Comparison of ENCODE assay signal across 1 cellular context in genomic region chr1:161707503-161707902, GRCh38.
TF ChIP-seq lines count a peak whose summit lies in the region.

No MANE protein-coding gene starts in this region.

TF ChIP-seq in GM12878, 131 proteins besides CTCF, POLR2A, EP300 and RAD21:
- no peak for TF ChIP-seq POLR2AphosphoS2 (IDR thresholded peaks at IDR 0.05; ENCODE audit: low read depth, low read length)
- TF ChIP-seq POLR2AphosphoS5 (IDR thresholded peaks at IDR 0.05; ENCODE audit: low read length): no peak
- no peak for TF ChIP-seq TARDBP (IDR thresholded peaks at IDR 0.05; ENCODE audit: borderline replicate concordance)
- peak; percentile 60; the same call in 1 of the 2 replicates for TF ChIP-seq SPI1 (IDR thresholded peaks at IDR 0.05; ENCODE audit: borderline replicate concordance, insufficient read depth, low read depth, low read length)
